Comparison of ENCODE assay signal across 1 cellular context in the genomic region with DNA sequence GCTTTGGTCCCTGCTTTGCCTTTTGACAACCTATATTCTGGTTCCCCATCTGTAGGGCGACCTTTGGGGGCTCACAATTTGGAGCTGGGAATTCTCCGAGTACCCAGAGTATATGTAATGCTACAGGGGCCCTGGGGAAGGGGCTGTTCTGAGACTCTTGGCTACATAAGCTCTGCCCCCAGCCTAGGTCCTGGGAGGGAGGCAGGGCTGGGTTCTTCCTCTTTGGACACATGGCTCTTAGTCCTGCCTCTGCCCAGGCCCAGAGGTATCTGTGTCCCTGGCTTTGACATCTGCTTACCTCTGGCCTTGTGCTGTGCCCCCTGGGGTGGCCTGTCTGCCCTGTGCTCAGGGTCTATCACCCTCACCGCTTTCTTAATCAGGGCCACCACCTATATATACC.
TF ChIP-seq lines count a peak whose summit lies in the region.

No MANE protein-coding gene starts in this region.

TF ChIP-seq in WTC11, 78 proteins besides CTCF, POLR2A, EP300 and RAD21 (continued from another document):
- TF ChIP-seq, protein P1, sequence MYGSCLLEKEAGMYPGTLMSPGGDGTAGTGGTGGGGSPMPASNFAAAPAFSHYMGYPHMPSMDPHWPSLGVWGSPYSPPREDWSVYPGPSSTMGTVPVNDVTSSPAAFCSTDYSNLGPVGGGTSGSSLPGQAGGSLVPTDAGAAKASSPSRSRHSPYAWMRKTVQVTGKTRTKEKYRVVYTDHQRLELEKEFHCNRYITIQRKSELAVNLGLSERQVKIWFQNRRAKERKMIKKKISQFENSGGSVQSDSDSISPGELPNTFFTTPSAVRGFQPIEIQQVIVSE (CRISPR knock-in tag; IDR thresholded peaks at IDR 0.05; ENCODE audit: borderline replicate concordance) = no peak
- no peak for TF ChIP-seq ETV6 (CRISPR knock-in tag; IDR thresholded peaks at IDR 0.05)
- TF ChIP-seq ZNF232 (CRISPR knock-in tag; IDR thresholded peaks at IDR 0.05) = no peak
- TF ChIP-seq SOX15 (CRISPR knock-in tag; IDR thresholded peaks at IDR 0.05) = no peak
- no peak for TF ChIP-seq ZNF396 (CRISPR knock-in tag; IDR thresholded peaks at IDR 0.05; ENCODE audit: borderline replicate concordance)
- no peak for TF ChIP-seq ATF1 (CRISPR knock-in tag; IDR thresholded peaks at IDR 0.05)
- no peak for TF ChIP-seq FOXJ3 (CRISPR knock-in tag; IDR thresholded peaks at IDR 0.05; ENCODE audit: borderline replicate concordance)
- TF ChIP-seq ZNF317 (CRISPR knock-in tag; IDR thresholded peaks at IDR 0.05; ENCODE audit: borderline replicate concordance, low read depth) = no peak
- TF ChIP-seq ZNF138 (CRISPR knock-in tag; conservative IDR thresholded peaks at IDR 0.05) = no peak
- TF ChIP-seq, protein P2, sequence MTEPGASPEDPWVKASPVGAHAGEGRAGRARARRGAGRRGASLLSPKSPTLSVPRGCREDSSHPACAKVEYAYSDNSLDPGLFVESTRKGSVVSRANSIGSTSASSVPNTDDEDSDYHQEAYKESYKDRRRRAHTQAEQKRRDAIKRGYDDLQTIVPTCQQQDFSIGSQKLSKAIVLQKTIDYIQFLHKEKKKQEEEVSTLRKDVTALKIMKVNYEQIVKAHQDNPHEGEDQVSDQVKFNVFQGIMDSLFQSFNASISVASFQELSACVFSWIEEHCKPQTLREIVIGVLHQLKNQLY (CRISPR knock-in tag; IDR thresholded peaks at IDR 0.05) = no peak
- TF ChIP-seq MXD4 (CRISPR knock-in tag; IDR thresholded peaks at IDR 0.05; ENCODE audit: borderline replicate concordance) = no peak
- TF ChIP-seq, protein P3, sequence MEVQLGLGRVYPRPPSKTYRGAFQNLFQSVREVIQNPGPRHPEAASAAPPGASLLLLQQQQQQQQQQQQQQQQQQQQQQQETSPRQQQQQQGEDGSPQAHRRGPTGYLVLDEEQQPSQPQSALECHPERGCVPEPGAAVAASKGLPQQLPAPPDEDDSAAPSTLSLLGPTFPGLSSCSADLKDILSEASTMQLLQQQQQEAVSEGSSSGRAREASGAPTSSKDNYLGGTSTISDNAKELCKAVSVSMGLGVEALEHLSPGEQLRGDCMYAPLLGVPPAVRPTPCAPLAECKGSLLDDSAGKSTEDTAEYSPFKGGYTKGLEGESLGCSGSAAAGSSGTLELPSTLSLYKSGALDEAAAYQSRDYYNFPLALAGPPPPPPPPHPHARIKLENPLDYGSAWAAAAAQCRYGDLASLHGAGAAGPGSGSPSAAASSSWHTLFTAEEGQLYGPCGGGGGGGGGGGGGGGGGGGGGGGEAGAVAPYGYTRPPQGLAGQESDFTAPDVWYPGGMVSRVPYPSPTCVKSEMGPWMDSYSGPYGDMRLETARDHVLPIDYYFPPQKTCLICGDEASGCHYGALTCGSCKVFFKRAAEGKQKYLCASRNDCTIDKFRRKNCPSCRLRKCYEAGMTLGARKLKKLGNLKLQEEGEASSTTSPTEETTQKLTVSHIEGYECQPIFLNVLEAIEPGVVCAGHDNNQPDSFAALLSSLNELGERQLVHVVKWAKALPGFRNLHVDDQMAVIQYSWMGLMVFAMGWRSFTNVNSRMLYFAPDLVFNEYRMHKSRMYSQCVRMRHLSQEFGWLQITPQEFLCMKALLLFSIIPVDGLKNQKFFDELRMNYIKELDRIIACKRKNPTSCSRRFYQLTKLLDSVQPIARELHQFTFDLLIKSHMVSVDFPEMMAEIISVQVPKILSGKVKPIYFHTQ (CRISPR knock-in tag; IDR thresholded peaks at IDR 0.05) = no peak
TF ChIP-seq in WTC11: peak in this region for 0.
